In genomic region chr2:48343571-48344440, GRCh38 we compare ENCODE assay signal across 8 cellular contexts. TPM values are rescaled to one million over a fixed set of nuclear protein-coding genes. Genes with fewer than 3 reads are reported as not detected.
DNase-seq lines count a peak whose midpoint lies in the region; ATAC-seq, FAIRE-seq and TF ChIP-seq lines count a peak whose summit lies in the region.

No MANE protein-coding gene starts in this region.

- H3K4me3 ChIP-seq in colonic mucosa (peak overlapping the region; percentile 1), neutrophil (ENCODE audit: low read depth in 1 of 2, low read length in 1 of 2) (peak overlapping the region in 1 of 2 experiments; percentile 8)

- no peak overlapping the region for H3K9ac ChIP-seq in colonic mucosa (ENCODE audit: low read depth in 2 of 2, low read length in 2 of 2)

- H3K27me3 ChIP-seq in colonic mucosa: no peaks in the 10 kb centered on the region
- no peaks in the 10 kb centered on the region for H3K27me3 ChIP-seq in neutrophil

- H3K4me1 ChIP-seq in colonic mucosa (no peaks in the 10 kb centered on the region), neutrophil (ENCODE audit: control insufficient read depth in 1 of 2, insufficient read depth in 1 of 2, low read depth in 1 of 2, low read length in 1 of 2) (peaks cover 31 to 34% of the 10 kb centered on the region in 2 experiments)

- H3K9me3 ChIP-seq in colonic mucosa (peaks cover 8% of the 10 kb centered on the region), neutrophil (no peaks in the 10 kb centered on the region)

- TF ChIP-seq CTCF in colonic mucosa (IDR thresholded peaks at IDR 0.05) (no peak), neutrophil (IDR thresholded peaks at IDR 0.05) (no peak)

- ATAC-seq in GM21360 (IDR thresholded peaks at IDR 0.05; ENCODE audit: unreplicated experiment): no peak

- no peak for TF ChIP-seq POLR2A in H54 (IDR thresholded peaks at IDR 0.05; ENCODE audit: low read depth, low read length)

- intact Hi-C loops in colonic mucosa (cut with DNase I) (no loop called here), posterior cingulate gyrus (cut with DNase I) (no loop called here)

- DNase-seq in GM03348 (ENCODE audit: low spot score): peak; percentile 57
- peak; percentile 12 for DNase-seq in H54 (ENCODE audit: insufficient read length, low spot score)
- DNase-seq in MV-4-11 (lab: John Stamatoyannopoulos, UW): peak; percentile 32
- no peak for DNase-seq in colonic mucosa
- DNase-seq in NCI-H128 (lab: John Stamatoyannopoulos, UW; ENCODE audit: unreplicated experiment): no peak
- DNase-seq in posterior cingulate gyrus: no peak

- peak; percentile 99 for FAIRE-seq in H54 (lab: Jason Lieb, UNC)

- H3K36me3 ChIP-seq in colonic mucosa: no peaks in the 10 kb centered on the region
- H3K36me3 ChIP-seq in neutrophil: no peaks in the 10 kb centered on the region

- H3K27ac ChIP-seq in colonic mucosa (no peak overlapping the region), neutrophil (peak overlapping the region; percentile 66)

RNA-seq across cellular contexts. Expression of gene FOXN2, which starts 29.3 kb away (rescaled TPM):
- total RNA-seq in colonic mucosa: 10 to 100 TPM; 14.1 to 20.3 TPM

Comparison
In these comparisons a context has a peak if more than half of its experiments do, and no peak if none do; other contexts are left out.
1. DNase-seq: peak in GM03348 (single experiment), H54 (single experiment) and MV-4-11 (single experiment); none in colonic mucosa (single experiment), NCI-H128 (single experiment) and posterior cingulate gyrus (0 of 10).